ENCODE assay signal across 15 cellular contexts in the genomic region with DNA sequence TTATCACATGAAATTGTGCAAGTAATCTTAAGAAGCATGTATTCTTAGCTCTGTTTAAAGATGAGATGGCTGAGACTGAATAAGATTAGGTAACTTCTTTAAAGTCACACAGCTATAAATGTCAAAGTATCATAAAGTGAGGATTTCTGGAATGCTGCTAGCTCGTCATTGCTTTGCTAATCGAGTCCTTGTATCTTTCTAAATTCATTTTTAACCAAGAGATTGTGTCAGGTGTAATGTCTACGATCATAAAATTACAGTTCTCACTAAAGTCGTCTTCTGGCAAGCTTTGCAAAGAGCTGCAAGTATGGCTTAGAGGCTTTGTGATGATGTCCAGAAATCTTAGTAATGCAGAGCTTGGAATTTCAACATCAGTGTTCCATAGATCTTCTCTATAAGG.
A peak's percentile ranks its signal among the peaks of the same experiment; 100 is the strongest.
DNase-seq lines count a peak whose midpoint lies in the region; ATAC-seq, FAIRE-seq and TF ChIP-seq lines count a peak whose summit lies in the region.
"Had no signal": no experiment of that assay in that cellular context is flagged by ENCODE, and none has a peak within 500 bp of the region (broad histone marks: within the 10 kb centered on the region; RNA-seq: fewer than 3 reads in every experiment).

No MANE protein-coding gene starts in this region.

- H3K9me3 ChIP-seq in Loucy (ENCODE audit: insufficient read depth, low read depth, low read length) (no peaks in the 10 kb centered on the region), hepatocyte (ENCODE audit: low read depth) (no peaks in the 10 kb centered on the region), smooth muscle cell (replicated peaks; ENCODE audit: low read depth) (no peaks in the 10 kb centered on the region)
- H3K9me3 ChIP-seq: BE2C had no signal

- H3K27ac ChIP-seq in hepatocyte (peak overlapping the region; percentile 36), smooth muscle cell (ENCODE audit: low read depth) (no peak overlapping the region)

- H3K4me1 ChIP-seq in Loucy (ENCODE audit: insufficient read depth, low read length, poor library complexity, severe bottlenecking) (peaks cover 89% of the 10 kb centered on the region), hepatocyte (ENCODE audit: insufficient read depth) (peaks cover 34% of the 10 kb centered on the region), smooth muscle cell (ENCODE audit: low read depth) (peaks cover 7% of the 10 kb centered on the region)
- H3K4me1 ChIP-seq: BE2C had no signal

- H3K9ac ChIP-seq in Loucy (ENCODE audit: low read depth, low read length, poor library complexity, severe bottlenecking) (peak overlapping the region; percentile 14), smooth muscle cell (ENCODE audit: low read depth) (no peak overlapping the region)

- FAIRE-seq in D721Med (lab: Jason Lieb, UNC) = peak; percentile 90
- FAIRE-seq: A204.1 had no signal

- H4K20me1 ChIP-seq in Loucy (ENCODE audit: insufficient read depth, low read length, poor library complexity, severe bottlenecking) = no peaks in the 10 kb centered on the region
- H4K20me1 ChIP-seq in hepatocyte (ENCODE audit: insufficient read depth, poor library complexity, severe bottlenecking) = no peaks in the 10 kb centered on the region
- no peaks in the 10 kb centered on the region for H4K20me1 ChIP-seq in smooth muscle cell (ENCODE audit: low read depth)

- WGBS in hepatocyte (ENCODE audit: low lambda C conversion rate, missing lambda C conversion rate) = 15% methylated on average over 4 of the region's 4 CpGs
- WGBS in smooth muscle cell (ENCODE audit: low lambda C conversion rate) = 8% methylated on average over 4 of the region's 4 CpGs

- H3F3A ChIP-seq in Loucy (ENCODE audit: low read depth) (peaks cover 22% of the 10 kb centered on the region), smooth muscle cell (ENCODE audit: low read depth) (peaks cover 11% of the 10 kb centered on the region)

- DNase-seq in D721Med (ENCODE audit: insufficient read length, low spot score) (no peak), hepatocyte (ENCODE audit: low spot score) (no peak), smooth muscle cell (lab: John Stamatoyannopoulos, UW; ENCODE audit: unreplicated experiment) (no peak), foreskin melanocyte (no peak), G401 (ENCODE audit: low spot score) (no peak)
- DNase-seq: BE2C; CD8-positive, alpha-beta T cell; COR-L47; H7; IMR-90; KBM-7 had no signal

- no peak for ATAC-seq in GM21528 (IDR thresholded peaks at IDR 0.05; ENCODE audit: low FRiP score, unreplicated experiment)
- ATAC-seq: CD8-positive, alpha-beta T cell; GM23338 had no signal

- H3K4me2 ChIP-seq in Loucy (ENCODE audit: low read depth, low read length, poor library complexity, severe bottlenecking) (peak overlapping the region; percentile 55), hepatocyte (peak overlapping the region; percentile 52), smooth muscle cell (peak overlapping the region; percentile 59)
- H3K4me2 ChIP-seq: GM23338 had no signal

- H3K36me3 ChIP-seq in Loucy (ENCODE audit: insufficient read depth, low read length) = no peaks in the 10 kb centered on the region
- H3K36me3 ChIP-seq in hepatocyte (replicated peaks; ENCODE audit: insufficient read depth, low read depth) = no peaks in the 10 kb centered on the region
- no peaks in the 10 kb centered on the region for H3K36me3 ChIP-seq in smooth muscle cell (ENCODE audit: low read depth)
- H3K36me3 ChIP-seq: BE2C had no signal

- H3K4me3 ChIP-seq in Loucy (ENCODE audit: low read length, poor library complexity, severe bottlenecking) = peak overlapping the region; percentile 28
- no peak overlapping the region for H3K4me3 ChIP-seq in hepatocyte
- no peak overlapping the region for H3K4me3 ChIP-seq in smooth muscle cell
- H3K4me3 ChIP-seq: GM23338 had no signal

- TF ChIP-seq CTCF in D721Med (IDR thresholded peaks at IDR 0.05; ENCODE audit: insufficient read depth, missing control alignments) (no peak), Loucy (conservative IDR thresholded peaks at IDR 0.05; ENCODE audit: low read length) (no peak), hepatocyte (IDR thresholded peaks at IDR 0.05; ENCODE audit: poor library complexity) (no peak), smooth muscle cell (IDR thresholded peaks at IDR 0.05; ENCODE audit: borderline replicate concordance, insufficient read depth, poor library complexity, severe bottlenecking) (no peak)

- H3K9me2 ChIP-seq in Loucy (replicated peaks; ENCODE audit: low read depth, low read length) = no peaks in the 10 kb centered on the region
- H3K9me2 ChIP-seq in hepatocyte (replicated peaks; ENCODE audit: insufficient read depth) = no peaks in the 10 kb centered on the region

- in situ Hi-C loops in G401 (cut with HindIII; ENCODE audit: low sequenced_read_pairs) = no loop called here

- H3K79me2 ChIP-seq in Loucy (ENCODE audit: insufficient read depth, low read length) = no peaks in the 10 kb centered on the region
- no peaks in the 10 kb centered on the region for H3K79me2 ChIP-seq in hepatocyte
- H3K79me2 ChIP-seq in smooth muscle cell (ENCODE audit: low read depth) = no peaks in the 10 kb centered on the region

- H3K27me3 ChIP-seq in Loucy (ENCODE audit: insufficient read depth, low read length, poor library complexity, severe bottlenecking) = no peaks in the 10 kb centered on the region
- no peaks in the 10 kb centered on the region for H3K27me3 ChIP-seq in hepatocyte
- no peaks in the 10 kb centered on the region for H3K27me3 ChIP-seq in smooth muscle cell (ENCODE audit: low read depth)
- H3K27me3 ChIP-seq: BE2C had no signal

- peak overlapping the region; percentile 44; the same call in 1 of the 2 replicates for H2AFZ ChIP-seq in Loucy (ENCODE audit: low read length)
- no peak overlapping the region for H2AFZ ChIP-seq in hepatocyte
- H2AFZ ChIP-seq in smooth muscle cell (ENCODE audit: low read depth) = no peak overlapping the region
- H2AFZ ChIP-seq: GM23338 had no signal
